Comparison of ENCODE assay signal across 12 cellular contexts in the genomic region with DNA sequence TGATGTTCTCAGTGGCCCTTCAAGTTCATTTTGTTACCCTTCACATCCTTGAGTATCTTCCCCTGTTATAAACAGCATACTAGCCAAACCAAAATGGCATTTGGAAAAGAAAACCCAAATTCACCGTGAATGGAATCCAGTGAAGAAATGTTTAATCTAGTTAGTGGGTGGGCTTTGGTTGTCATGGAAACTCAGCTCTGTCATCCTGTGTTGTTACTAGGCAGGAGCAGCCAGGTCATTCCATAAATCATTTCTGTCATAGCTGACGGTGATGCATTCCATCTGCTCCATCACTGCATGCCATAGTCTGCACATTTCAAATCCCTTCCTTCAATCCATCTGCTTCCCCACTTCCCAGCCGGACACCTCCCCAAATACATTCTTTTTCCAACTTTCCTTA.
DNase-seq lines count a peak whose midpoint lies in the region; ATAC-seq and TF ChIP-seq lines count a peak whose summit lies in the region.
"Had no signal": no experiment of that assay in that cellular context is flagged by ENCODE, and none has a peak within 500 bp of the region (broad histone marks: within the 10 kb centered on the region; RNA-seq: fewer than 3 reads in every experiment).

No MANE protein-coding gene starts in this region.

- no peaks in the 10 kb centered on the region for H3K27me3 ChIP-seq in lower lobe of right lung (ENCODE audit: low read depth)

- intact Hi-C loops in lower lobe of right lung (cut with DNase I) = no loop called here

- H3K36me3 Mint-ChIP-seq in activated T-helper 17 cell treated with anti-CD3 and anti-CD28 coated beads, Interleukin-2, amount 50 U/mL, for 72 hours (ENCODE audit: low read depth) = peaks cover 72% of the 10 kb centered on the region

- no peak overlapping the region for H3K4me3 ChIP-seq in astrocyte of the cerebellum (ENCODE audit: low read depth, low read length)
- no peak overlapping the region for H3K4me3 ChIP-seq in lower lobe of right lung

- no peak for TF ChIP-seq CTCF in astrocyte of the cerebellum (IDR thresholded peaks at IDR 0.05; ENCODE audit: low read depth, low read length, missing control alignments)
- TF ChIP-seq CTCF in lower lobe of right lung (IDR thresholded peaks at IDR 0.05) = no peak

- H3K4me3 Mint-ChIP-seq in activated T-helper 17 cell treated with anti-CD3 and anti-CD28 coated beads, Interleukin-2, amount 50 U/mL, for 72 hours = no peak overlapping the region
- H3K4me3 Mint-ChIP-seq: natural killer cell treated with Interleukin-12 subunit alpha and Interleukin-12 subunit beta and Interleukin-15 and Interleukin-18, amount 100 ng/mL, for 72 hours had no signal

- ATAC-seq in lower lobe of right lung = peak; percentile 41 to 61
- ATAC-seq in activated T-helper 17 cell treated with anti-CD3 and anti-CD28 coated beads, Interleukin-2, amount 50 U/mL, for 72 hours (replicated peaks) = no peak
- ATAC-seq: natural killer cell treated with Interleukin-12 subunit alpha and Interleukin-12 subunit beta and Interleukin-15 and Interleukin-18, amount 100 ng/mL, for 72 hours had no signal

- H3K9me3 Mint-ChIP-seq in activated T-helper 17 cell treated with anti-CD3 and anti-CD28 coated beads, Interleukin-2, amount 50 U/mL, for 72 hours = no peaks in the 10 kb centered on the region
- H3K9me3 Mint-ChIP-seq: natural killer cell treated with Interleukin-12 subunit alpha and Interleukin-12 subunit beta and Interleukin-15 and Interleukin-18, amount 100 ng/mL, for 72 hours had no signal

- in situ Hi-C loops in astrocyte of the cerebellum (cut with HindIII; ENCODE audit: low sequenced_read_pairs) = no loop called here

- peaks cover 36% of the 10 kb centered on the region for H3K36me3 ChIP-seq in lower lobe of right lung

- H3K4me1 ChIP-seq in lower lobe of right lung = peaks cover 9% of the 10 kb centered on the region

- no peaks in the 10 kb centered on the region for H3K4me1 Mint-ChIP-seq in activated T-helper 17 cell treated with anti-CD3 and anti-CD28 coated beads, Interleukin-2, amount 50 U/mL, for 72 hours

- no peak overlapping the region for H3K27ac Mint-ChIP-seq in activated T-helper 17 cell treated with anti-CD3 and anti-CD28 coated beads, Interleukin-2, amount 50 U/mL, for 72 hours
- H3K27ac Mint-ChIP-seq: natural killer cell treated with Interleukin-12 subunit alpha and Interleukin-12 subunit beta and Interleukin-15 and Interleukin-18, amount 100 ng/mL, for 72 hours had no signal

- no peak overlapping the region for H3K27ac ChIP-seq in lower lobe of right lung
- H3K27ac ChIP-seq: WERI-Rb-1 had no signal

- no peaks in the 10 kb centered on the region for H3K27me3 Mint-ChIP-seq in activated T-helper 17 cell treated with anti-CD3 and anti-CD28 coated beads, Interleukin-2, amount 50 U/mL, for 72 hours
- H3K27me3 Mint-ChIP-seq: natural killer cell treated with Interleukin-12 subunit alpha and Interleukin-12 subunit beta and Interleukin-15 and Interleukin-18, amount 100 ng/mL, for 72 hours had no signal

- DNase-seq in D341Med (ENCODE audit: low spot score) (peak; percentile 58), NCI-H1105 treated with DMSO at 0.1 percent for 48 hours (lab: John Stamatoyannopoulos, UW) (peak; percentile 84), astrocyte of the cerebellum (ENCODE audit: low read depth) (peak; percentile 84), lower lobe of right lung (no peak), C1 segment of cervical spinal cord (lab: John Stamatoyannopoulos, UW) (no peak), inferior parietal cortex (ENCODE audit: extremely low spot score) (no peak), mesenteric fat pad (ENCODE audit: low spot score) (no peak)
- DNase-seq: activated naive CD4-positive, alpha-beta T cell treated with anti-CD3 and anti-CD28 coated beads, Interleukin-2, amount 50 U/mL, for 16 hours; foreskin melanocyte; WERI-Rb-1 had no signal

- H3K9me3 ChIP-seq in lower lobe of right lung = no peaks in the 10 kb centered on the region

Comparison
In these comparisons a context has a peak if more than half of its experiments do, and no peak if none do; other contexts are left out.
1. DNase-seq: peak in D341Med (single experiment), NCI-H1105 treated with DMSO at 0.1 percent for 48 hours (single experiment) and astrocyte of the cerebellum (single experiment); none in lower lobe of right lung (single experiment), C1 segment of cervical spinal cord (0 of 14), inferior parietal cortex (single experiment) and mesenteric fat pad (single experiment).